1 cellular context compared by ENCODE assay signal in genomic region chr2:118088051-118089014, GRCh38.
A peak's percentile ranks its signal among the peaks of the same experiment; 100 is the strongest.
TF ChIP-seq lines count a peak whose summit lies in the region.

TSS of gene INSIG2 (plus strand) at chr2:118088471. CDS start at chr2:118096557, 8,086 bp downstream.

TF ChIP-seq in HepG2, 621 proteins besides CTCF, POLR2A, EP300 and RAD21 (continued from another document and continues in another):
- no peak for TF ChIP-seq TEF (CRISPR knock-in tag; IDR thresholded peaks at IDR 0.05)
- TF ChIP-seq MYPOP (CRISPR knock-in tag; IDR thresholded peaks at IDR 0.05), result peak; percentile 52
- TF ChIP-seq ZFAT (CRISPR knock-in tag; conservative IDR thresholded peaks at IDR 0.05), result no peak
- TF ChIP-seq FOXM1 (CRISPR knock-in tag; IDR thresholded peaks at IDR 0.05), result no peak
- no peak for TF ChIP-seq ZBTB1 (CRISPR knock-in tag; IDR thresholded peaks at IDR 0.05; ENCODE audit: borderline replicate concordance)
- TF ChIP-seq HNRNPK (IDR thresholded peaks at IDR 0.05; ENCODE audit: low read depth, low read length, poor library complexity, severe bottlenecking), result peak; percentile 93
- TF ChIP-seq HIC2 (CRISPR knock-in tag; IDR thresholded peaks at IDR 0.05; ENCODE audit: low read depth), result peak; percentile 62; the same call in 1 of the 2 replicates
- no peak for TF ChIP-seq XBP1 (CRISPR knock-in tag; IDR thresholded peaks at IDR 0.05)
- no peak; the same call in 1 of the 2 replicates for TF ChIP-seq NCOR1 (IDR thresholded peaks at IDR 0.05; ENCODE audit: borderline replicate concordance, low read length)
- TF ChIP-seq ZBTB7A (CRISPR knock-in tag; IDR thresholded peaks at IDR 0.05), result peak; percentile 94
- TF ChIP-seq ARNTL (CRISPR knock-in tag; IDR thresholded peaks at IDR 0.05), result peak; percentile 82
- TF ChIP-seq TEAD2 (CRISPR knock-in tag; IDR thresholded peaks at IDR 0.05), result no peak
- TF ChIP-seq ZBTB3 (CRISPR knock-in tag; IDR thresholded peaks at IDR 0.05; ENCODE audit: borderline replicate concordance, low read depth), result no peak
- TF ChIP-seq ZNF232 (CRISPR knock-in tag; IDR thresholded peaks at IDR 0.05; ENCODE audit: borderline replicate concordance), result peak; percentile 83; the same call in 1 of the 2 replicates
- TF ChIP-seq ZNF207 (IDR thresholded peaks at IDR 0.05; ENCODE audit: borderline replicate concordance), result no peak
- no peak for TF ChIP-seq JDP2 (CRISPR knock-in tag; IDR thresholded peaks at IDR 0.05; ENCODE audit: borderline replicate concordance)
- 0 out of 2 replicates have a peak, but pooled peaks have one; percentile 31 for TF ChIP-seq ZNF34 (CRISPR knock-in tag; IDR thresholded peaks at IDR 0.05; ENCODE audit: borderline replicate concordance)
- peak; percentile 81; the same call in 1 of the 2 replicates for TF ChIP-seq ZNF280D (CRISPR knock-in tag; IDR thresholded peaks at IDR 0.05)
- peak; percentile 72 for TF ChIP-seq ZNF547 (CRISPR knock-in tag; IDR thresholded peaks at IDR 0.05)
- peak; percentile 99 for TF ChIP-seq MED1 (CRISPR knock-in tag; IDR thresholded peaks at IDR 0.05)
- peak; percentile 79 for TF ChIP-seq MIER2 (CRISPR knock-in tag; IDR thresholded peaks at IDR 0.05)
- TF ChIP-seq ZNF432 (CRISPR knock-in tag; IDR thresholded peaks at IDR 0.05; ENCODE audit: borderline replicate concordance), result no peak
- TF ChIP-seq ZNF782 (CRISPR knock-in tag; IDR thresholded peaks at IDR 0.05; ENCODE audit: borderline replicate concordance), result peak; percentile 50; the same call in 1 of the 2 replicates
- TF ChIP-seq GPN1 (CRISPR knock-in tag; IDR thresholded peaks at IDR 0.05; ENCODE audit: borderline replicate concordance), result no peak
- no peak; the same call in 1 of the 2 replicates for TF ChIP-seq ATF3 (CRISPR knock-in tag; IDR thresholded peaks at IDR 0.05)
- peak; percentile 83 for TF ChIP-seq TBX2 (CRISPR knock-in tag; IDR thresholded peaks at IDR 0.05; ENCODE audit: borderline replicate concordance)
- TF ChIP-seq PAWR (CRISPR knock-in tag; IDR thresholded peaks at IDR 0.05; ENCODE audit: borderline replicate concordance), result no peak
- peak; percentile 70; the same call in 1 of the 2 replicates for TF ChIP-seq KLF11 (CRISPR knock-in tag; IDR thresholded peaks at IDR 0.05)
- TF ChIP-seq HNF1A (IDR thresholded peaks at IDR 0.05; ENCODE audit: low read depth), result 0 out of 2 replicates have a peak, but pooled peaks have one; percentile 57
- peak; percentile 82 for TF ChIP-seq HNF1A (CRISPR knock-in tag; IDR thresholded peaks at IDR 0.05; ENCODE audit: borderline replicate concordance)
- TF ChIP-seq SIX1 (CRISPR knock-in tag; IDR thresholded peaks at IDR 0.05; ENCODE audit: borderline replicate concordance), result no peak
- peak; percentile 46 for TF ChIP-seq HNRNPH1 (optimal IDR thresholded peaks at IDR 0.05; ENCODE audit: low read depth, low read length)
- TF ChIP-seq POGK (CRISPR knock-in tag; conservative IDR thresholded peaks at IDR 0.05), result peak; percentile 67
- TF ChIP-seq PHB2 (IDR thresholded peaks at IDR 0.05; ENCODE audit: partially characterized antibody), result no peak
- no peak for TF ChIP-seq CERS6 (CRISPR knock-in tag; IDR thresholded peaks at IDR 0.05)
- peak; percentile 84; the same call in 1 of the 2 replicates for TF ChIP-seq FOXO4 (CRISPR knock-in tag; conservative IDR thresholded peaks at IDR 0.05)
- peak; percentile 66; the same call in 1 of the 2 replicates for TF ChIP-seq ZNF572 (CRISPR knock-in tag; IDR thresholded peaks at IDR 0.05)
- peak; percentile 86 for TF ChIP-seq FOXA3 (CRISPR knock-in tag; IDR thresholded peaks at IDR 0.05)
- TF ChIP-seq ZNF781 (CRISPR knock-in tag; IDR thresholded peaks at IDR 0.05; ENCODE audit: borderline replicate concordance, not compliant biosample characterization), result peak; percentile 85
- TF ChIP-seq ZNF569 (CRISPR knock-in tag; IDR thresholded peaks at IDR 0.05; ENCODE audit: borderline replicate concordance), result no peak
- TF ChIP-seq BATF2 (CRISPR knock-in tag; IDR thresholded peaks at IDR 0.05), result peak; percentile 25
- TF ChIP-seq RBM39 (IDR thresholded peaks at IDR 0.05; ENCODE audit: low read depth, low read length, poor library complexity, severe bottlenecking), result peak; percentile 61
- peak; percentile 63; the same call in 1 of the 2 replicates for TF ChIP-seq FOXJ3 (CRISPR knock-in tag; IDR thresholded peaks at IDR 0.05; ENCODE audit: borderline replicate concordance)
- TF ChIP-seq PPARG (CRISPR knock-in tag; conservative IDR thresholded peaks at IDR 0.05), result peak; percentile 62; the same call in 1 of the 2 replicates
- peak; percentile 84; the same call in 1 of the 2 replicates for TF ChIP-seq ZNF124 (CRISPR knock-in tag; IDR thresholded peaks at IDR 0.05)
- TF ChIP-seq ETV6 (CRISPR knock-in tag; conservative IDR thresholded peaks at IDR 0.05), result peak; percentile 61; the same call in 1 of the 2 replicates
- TF ChIP-seq SOX6 (IDR thresholded peaks at IDR 0.05), result no peak
- peak; percentile 88 for TF ChIP-seq SOX6 (CRISPR knock-in tag; IDR thresholded peaks at IDR 0.05)
- TF ChIP-seq AKAP8 (CRISPR knock-in tag; IDR thresholded peaks at IDR 0.05), result peak; percentile 85; the same call in 1 of the 2 replicates
- TF ChIP-seq HNRNPLL (IDR thresholded peaks at IDR 0.05; ENCODE audit: low read depth, low read length, poor library complexity, severe bottlenecking), result peak; percentile 87
- TF ChIP-seq HOXA3 (CRISPR knock-in tag; IDR thresholded peaks at IDR 0.05), result peak; percentile 93
- no peak for TF ChIP-seq SNAPC5 (CRISPR knock-in tag; IDR thresholded peaks at IDR 0.05; ENCODE audit: borderline replicate concordance)
